ENCODE assay signal across 1 cellular context in the genomic region with DNA sequence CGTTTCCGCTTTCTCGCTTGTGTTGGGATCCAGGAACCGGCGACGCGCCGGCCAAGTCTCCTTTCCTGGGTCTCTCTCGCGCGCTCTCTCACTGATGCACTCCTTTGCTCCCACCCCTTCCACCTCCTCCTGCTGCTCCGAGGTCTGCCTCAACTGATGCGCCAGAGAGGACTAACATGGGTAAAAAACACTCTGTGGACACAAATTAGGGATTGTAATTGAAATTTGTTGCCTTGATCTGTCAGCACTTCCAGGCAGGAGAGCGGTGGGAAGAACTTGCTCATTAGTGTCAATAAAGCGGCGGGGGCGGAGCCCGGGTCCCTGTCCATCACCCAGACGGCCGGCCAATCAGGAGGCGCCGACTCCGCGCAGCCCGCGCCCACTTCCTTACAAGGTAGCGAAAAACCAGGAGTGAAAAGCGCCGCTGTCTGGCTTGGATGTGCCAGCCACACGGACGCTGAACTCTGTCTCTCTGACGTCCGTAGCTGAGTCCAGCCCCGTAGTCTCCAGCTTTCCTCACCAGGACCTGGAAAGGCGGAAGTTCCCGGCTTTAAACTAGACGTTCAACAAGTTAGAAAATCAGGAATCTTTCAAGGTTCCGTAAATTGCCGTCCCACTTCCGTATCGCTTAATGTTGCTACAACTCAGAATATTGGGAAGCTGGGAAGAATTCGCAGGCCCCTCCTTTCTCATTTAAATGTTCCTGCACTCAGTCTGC.
A peak's percentile ranks its signal among the peaks of the same experiment; 100 is the strongest.
TF ChIP-seq lines count a peak whose summit lies in the region.

TBX18 (minus strand) TSS at position 267 of the 718 bp plus-strand sequence. CDS start 417 bp downstream, outside the sequence.

TF ChIP-seq in HEK293, 187 proteins besides CTCF, POLR2A, EP300 and RAD21 (continued from another document):
- TF ChIP-seq SCRT1 (tag by site-specific recombination; IDR thresholded peaks at IDR 0.05; ENCODE audit: borderline replicate concordance) (peak; percentile 86), ZNF555 (tag by site-specific recombination; conservative IDR thresholded peaks at IDR 0.05) (no peak), ZNF239 (tag by site-specific recombination; IDR thresholded peaks at IDR 0.05) (no peak), ZNF629 (tag by site-specific recombination; IDR thresholded peaks at IDR 0.05) (peak; percentile 89), SCRT2 (tag by site-specific recombination; IDR thresholded peaks at IDR 0.05) (peak; percentile 98), KLF9 (tag by site-specific recombination; IDR thresholded peaks at IDR 0.05; ENCODE audit: low read depth) (0 out of 2 replicates have a peak, but pooled peaks have one; percentile 13), PRDM2 (tag by site-specific recombination; IDR thresholded peaks at IDR 0.05; ENCODE audit: borderline replicate concordance) (no peak), GLI4 (tag by site-specific recombination; IDR thresholded peaks at IDR 0.05) (no peak)
- TF ChIP-seq, protein P1, sequence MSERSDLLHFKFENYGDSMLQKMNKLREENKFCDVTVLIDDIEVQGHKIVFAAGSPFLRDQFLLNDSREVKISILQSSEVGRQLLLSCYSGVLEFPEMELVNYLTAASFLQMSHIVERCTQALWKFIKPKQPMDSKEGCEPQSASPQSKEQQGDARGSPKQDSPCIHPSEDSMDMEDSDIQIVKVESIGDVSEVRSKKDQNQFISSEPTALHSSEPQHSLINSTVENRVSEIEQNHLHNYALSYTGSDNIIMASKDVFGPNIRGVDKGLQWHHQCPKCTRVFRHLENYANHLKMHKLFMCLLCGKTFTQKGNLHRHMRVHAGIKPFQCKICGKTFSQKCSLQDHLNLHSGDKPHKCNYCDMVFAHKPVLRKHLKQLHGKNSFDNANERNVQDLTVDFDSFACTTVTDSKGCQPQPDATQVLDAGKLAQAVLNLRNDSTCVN (tag by site-specific recombination; optimal IDR thresholded peaks at IDR 0.05): no peak
TF ChIP-seq in HEK293: peak in this region for 55.
